ENCODE assay signal across 8 cellular contexts in genomic region chrX:38327007-38327774, GRCh38. TPM values are rescaled to one million over a fixed set of nuclear protein-coding genes. Genes with fewer than 3 reads are reported as not detected.
DNase-seq lines count a peak whose midpoint lies in the region; ATAC-seq and TF ChIP-seq lines count a peak whose summit lies in the region.

A gene with protein sequence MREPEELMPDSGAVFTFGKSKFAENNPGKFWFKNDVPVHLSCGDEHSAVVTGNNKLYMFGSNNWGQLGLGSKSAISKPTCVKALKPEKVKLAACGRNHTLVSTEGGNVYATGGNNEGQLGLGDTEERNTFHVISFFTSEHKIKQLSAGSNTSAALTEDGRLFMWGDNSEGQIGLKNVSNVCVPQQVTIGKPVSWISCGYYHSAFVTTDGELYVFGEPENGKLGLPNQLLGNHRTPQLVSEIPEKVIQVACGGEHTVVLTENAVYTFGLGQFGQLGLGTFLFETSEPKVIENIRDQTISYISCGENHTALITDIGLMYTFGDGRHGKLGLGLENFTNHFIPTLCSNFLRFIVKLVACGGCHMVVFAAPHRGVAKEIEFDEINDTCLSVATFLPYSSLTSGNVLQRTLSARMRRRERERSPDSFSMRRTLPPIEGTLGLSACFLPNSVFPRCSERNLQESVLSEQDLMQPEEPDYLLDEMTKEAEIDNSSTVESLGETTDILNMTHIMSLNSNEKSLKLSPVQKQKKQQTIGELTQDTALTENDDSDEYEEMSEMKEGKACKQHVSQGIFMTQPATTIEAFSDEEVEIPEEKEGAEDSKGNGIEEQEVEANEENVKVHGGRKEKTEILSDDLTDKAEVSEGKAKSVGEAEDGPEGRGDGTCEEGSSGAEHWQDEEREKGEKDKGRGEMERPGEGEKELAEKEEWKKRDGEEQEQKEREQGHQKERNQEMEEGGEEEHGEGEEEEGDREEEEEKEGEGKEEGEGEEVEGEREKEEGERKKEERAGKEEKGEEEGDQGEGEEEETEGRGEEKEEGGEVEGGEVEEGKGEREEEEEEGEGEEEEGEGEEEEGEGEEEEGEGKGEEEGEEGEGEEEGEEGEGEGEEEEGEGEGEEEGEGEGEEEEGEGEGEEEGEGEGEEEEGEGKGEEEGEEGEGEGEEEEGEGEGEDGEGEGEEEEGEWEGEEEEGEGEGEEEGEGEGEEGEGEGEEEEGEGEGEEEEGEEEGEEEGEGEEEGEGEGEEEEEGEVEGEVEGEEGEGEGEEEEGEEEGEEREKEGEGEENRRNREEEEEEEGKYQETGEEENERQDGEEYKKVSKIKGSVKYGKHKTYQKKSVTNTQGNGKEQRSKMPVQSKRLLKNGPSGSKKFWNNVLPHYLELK (minus strand): TSS chrX:38327509. CDS start chrX:38327367, 142 bp downstream.

- peak; percentile 97 for ATAC-seq in GM19395 (IDR thresholded peaks at IDR 0.05; ENCODE audit: unreplicated experiment)
- peak; percentile 77 for ATAC-seq in HG03558 (IDR thresholded peaks at IDR 0.05; ENCODE audit: extremely low read depth, unreplicated experiment)
- peak; percentile 97 to 99 (median 98) for ATAC-seq in right lobe of liver

- H3K27me3 ChIP-seq in right lobe of liver: no peaks in the 10 kb centered on the region

- peak within 1 kb of the TSS; percentile 69 to 78 (median 76) for H3K4me3 ChIP-seq in right lobe of liver

- peak; percentile 62 for TF ChIP-seq POLR2A in right lobe of liver (IDR thresholded peaks at IDR 0.05)

- H3K9me3 ChIP-seq in right lobe of liver: no peaks in the 10 kb centered on the region

- intact Hi-C loops in right lobe of liver (cut with DNase I): no loop called here

- DNase-seq in CD1c-positive myeloid dendritic cell (ENCODE audit: extremely low spot score): peak; percentile 93
- DNase-seq in NCI-H69 (lab: John Stamatoyannopoulos, UW): peak; percentile 94
- peak; percentile 86 to 87 for DNase-seq in activated CD4-positive, alpha-beta T cell treated with anti-CD3 and anti-CD28 coated beads, Interleukin-2, amount 50 U/mL, for 4 hours
- DNase-seq in dermis microvascular lymphatic vessel endothelial cell (ENCODE audit: low read depth in 2 of 2): peak; percentile 89 to 95
- peak; percentile 94 to 96 (median 95) for DNase-seq in right lobe of liver
- DNase-seq in stimulated activated CD4-positive, alpha-beta T cell treated with anti-CD3 and anti-CD28 coated beads, Interleukin-4, amount 100 ng/mL, for 24 hours: peak; percentile 92

- no peaks in the 10 kb centered on the region for H3K36me3 ChIP-seq in right lobe of liver

- H3K27ac ChIP-seq in right lobe of liver: peak within 1 kb of the TSS; percentile 66 to 76 (median 68)

- TF ChIP-seq CTCF in right lobe of liver (IDR thresholded peaks at IDR 0.05): peak; percentile 73 to 88 (median 80)

- WGBS in right lobe of liver (ENCODE audit: insufficient coverage, low coverage, low lambda C conversion rate, missing lambda C conversion rate): 34% methylated on average over 18 of the region's 67 CpGs

- H3K4me1 ChIP-seq in right lobe of liver: peaks cover 0 to 2% (median 0%) of the 10 kb centered on the region in 4 donors

RNA-seq across cellular contexts. Expression of the gene that starts here (rescaled TPM):
- total RNA-seq in dermis microvascular lymphatic vessel endothelial cell: 28.5 and 29.5 TPM in 2 replicates
- total RNA-seq in right lobe of liver: 10 to 100 TPM in 1 of 6 experiments, 1 to 10 TPM in 5; 1.9 to 14.1 (median 3.6) TPM

Comparison
In these comparisons a context has a peak if more than half of its experiments do, and no peak if none do; other contexts are left out.
1. Peak in every context shown above with its lines: DNase-seq, ATAC-seq, H3K4me3 ChIP-seq and H3K27ac ChIP-seq.